Comparison of ENCODE assay signal across 1 cellular context in genomic region chr7:79398145-79398749, GRCh38.
TF ChIP-seq lines count a peak whose summit lies in the region.

No MANE protein-coding gene starts in this region.

TF ChIP-seq in SK-N-SH treated with all-trans-retinoic acid at 6 μM for 48 hours, 23 proteins besides CTCF, POLR2A, EP300 and RAD21:
- TF ChIP-seq ZFP30 (CRISPR knock-in tag; IDR thresholded peaks at IDR 0.05) = no peak
- TF ChIP-seq ISL1 (CRISPR knock-in tag; IDR thresholded peaks at IDR 0.05) = peak; percentile 54
TF ChIP-seq in SK-N-SH treated with all-trans-retinoic acid at 6 μM for 48 hours: peak in this region for 1.
